28 cellular contexts compared by ENCODE assay signal in the genomic region with DNA sequence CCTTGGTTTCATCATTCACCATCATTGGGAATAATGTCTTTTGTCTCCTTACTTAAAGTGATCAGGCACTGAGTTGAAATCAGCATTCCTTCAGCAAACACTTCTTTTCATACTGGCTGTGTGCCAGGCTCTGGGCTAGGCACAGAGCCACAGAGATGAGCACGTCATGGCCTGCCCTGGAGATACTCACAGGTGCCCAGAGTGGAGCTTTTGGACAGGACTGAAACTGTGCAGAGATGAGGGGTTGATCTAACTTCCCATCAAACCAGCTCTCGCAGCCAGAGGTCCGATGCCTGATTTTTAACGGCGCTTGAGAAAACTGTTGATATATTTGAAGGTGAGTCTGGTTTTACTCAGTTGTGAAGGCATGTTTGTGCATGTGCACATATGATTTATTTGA. TPM values are rescaled to one million over a fixed set of nuclear protein-coding genes. Genes with fewer than 3 reads are reported as not detected.
DNase-seq lines count a peak whose midpoint lies in the region; ATAC-seq and TF ChIP-seq lines count a peak whose summit lies in the region.
"Had no signal": no experiment of that assay in that cellular context is flagged by ENCODE, and none has a peak within 500 bp of the region (broad histone marks: within the 10 kb centered on the region; RNA-seq: fewer than 3 reads in every experiment).

No MANE protein-coding gene starts in this region.

- H3K23ac ChIP-seq in IMR-90 (ENCODE audit: low read depth, low read length), result no peak overlapping the region

- H4K5ac ChIP-seq in IMR-90 (ENCODE audit: low read depth, low read length), result no peak overlapping the region

- intact Hi-C loops in IMR-90 (cut with micrococcal nuclease), result no loop called here
- intact Hi-C loops in mammary epithelial cell (cut with micrococcal nuclease), result no loop called here
- intact Hi-C loops in right cardiac atrium (cut with DNase I), result no loop called here
- intact Hi-C loops in sigmoid colon (cut with DNase I), result loop anchor here (1.0 to 5.0 kb wide), 4 partner anchors 21 to 124 kb away; no protein-coding TSS in a partner anchor
- intact Hi-C loops in activated naive CD4-positive, alpha-beta T cell treated with anti-CD3 and anti-CD28 coated beads for 36 hours (cut with micrococcal nuclease), result no loop called here

- no peak for TF ChIP-seq POLR2A in IMR-90 (IDR thresholded peaks at IDR 0.05; ENCODE audit: low read depth, low read length)
- TF ChIP-seq POLR2A in sigmoid colon (IDR thresholded peaks at IDR 0.05), result no peak

- H2AK5ac ChIP-seq in IMR-90 (ENCODE audit: low read depth, low read length), result no peak overlapping the region

- H2BK15ac ChIP-seq in IMR-90 (ENCODE audit: low read depth, low read length), result no peak overlapping the region

- no peak for ATAC-seq in IMR-90 (ENCODE audit: low read depth)
- ATAC-seq in right cardiac atrium, result no peak
- no peak for ATAC-seq in activated naive CD4-positive, alpha-beta T cell treated with anti-CD3 and anti-CD28 coated beads, Interleukin-2, amount 50 U/mL, for 72 hours
- ATAC-seq in naive thymus-derived CD8-positive, alpha-beta T cell, result no peak
- ATAC-seq: activated CD8-positive, alpha-beta T cell treated with anti-CD3 and anti-CD28 coated beads, Interleukin-2, amount 10 ng/mL, durations not matched to agents 7 days and 5 days; effector memory CD8-positive, alpha-beta T cell; HCT116; PC-3; stimulated activated effector memory CD8-positive, alpha-beta T cell treated with anti-CD3 and anti-CD28 coated beads, Interleukin-12 subunit alpha, Interleukin-12 subunit beta, amount 100 ng/mL, for 72 hours had no signal

- no peak overlapping the region; the same call in 1 of the 2 replicates for H4K91ac ChIP-seq in IMR-90 (ENCODE audit: insufficient read depth, low read depth, low read length)

- H2AK9ac ChIP-seq in IMR-90 (replicated peaks; ENCODE audit: low read depth, low read length, poor library complexity), result no peak overlapping the region

- no peak overlapping the region for H3K14ac ChIP-seq in IMR-90 (replicated peaks; ENCODE audit: low read depth, low read length)

- no peak overlapping the region for H2BK20ac ChIP-seq in IMR-90 (ENCODE audit: low read depth, low read length)

- no peak overlapping the region for H3K27ac ChIP-seq in IMR-90 (ENCODE audit: insufficient read depth, low read length)
- H3K27ac ChIP-seq in mammary epithelial cell (ENCODE audit: insufficient read depth, low read depth, low read length), result no peak overlapping the region
- H3K27ac ChIP-seq in right cardiac atrium (ENCODE audit: low read length), result peak overlapping the region; percentile 15
- H3K27ac ChIP-seq in sigmoid colon, result peak overlapping the region; percentile 78 to 91 (median 89)
- H3K27ac ChIP-seq in RWPE1, result no peak overlapping the region
- H3K27ac ChIP-seq: suprapubic skin, VCaP had no signal

- POLR2A ChIA-PET in IMR-90 (lab: Charles Lee; ENCODE audit: unreplicated experiment), result no interaction called here
- POLR2A ChIA-PET in naive thymus-derived CD8-positive, alpha-beta T cell (lab: Charles Lee), result no interaction called here
- POLR2A ChIA-PET in RWPE1 (lab: Yijun Ruan, JAX; ENCODE audit: low non-redundant PET), result no interaction called here

- H3K4me1 ChIP-seq in IMR-90 (ENCODE audit: control insufficient read depth, insufficient read depth, low read length) (peaks cover 13% of the 10 kb centered on the region), mammary epithelial cell (ENCODE audit: insufficient read depth, low read length) (peaks cover 20% of the 10 kb centered on the region), right cardiac atrium (ENCODE audit: control insufficient read depth, insufficient read depth, low read length) (peaks cover 12% of the 10 kb centered on the region), sigmoid colon (peaks cover 0 to 97% (median 95%) of the 10 kb centered on the region in 4 donors)
- H3K4me1 ChIP-seq: suprapubic skin had no signal

- H3K4ac ChIP-seq in IMR-90 (ENCODE audit: low read depth, low read length), result 0 out of 2 replicates have a peak overlapping the region, but pooled peaks have one; percentile 22

- BruUV-seq in IMR-90 (replicated peaks; lab: Mats Ljungman, UMichigan) (no TSS peak), mammary epithelial cell (replicated peaks; lab: Mats Ljungman, UMichigan) (no TSS peak)

- H3K36me3 Mint-ChIP-seq in activated naive CD4-positive, alpha-beta T cell treated with anti-CD3 and anti-CD28 coated beads, Interleukin-2, amount 50 U/mL, for 72 hours, result no peaks in the 10 kb centered on the region
- H3K36me3 Mint-ChIP-seq in naive thymus-derived CD8-positive, alpha-beta T cell, result no peaks in the 10 kb centered on the region
- H3K36me3 Mint-ChIP-seq in activated naive CD4-positive, alpha-beta T cell treated with anti-CD3 and anti-CD28 coated beads for 36 hours (ENCODE audit: low read depth), result no peaks in the 10 kb centered on the region
- H3K36me3 Mint-ChIP-seq: activated naive CD4-positive, alpha-beta T cell treated with anti-CD3 and anti-CD28 coated beads, Interleukin-2, amount 50 U/mL, for 24 hours; stimulated activated effector memory CD8-positive, alpha-beta T cell treated with anti-CD3 and anti-CD28 coated beads, Interleukin-12 subunit alpha, Interleukin-12 subunit beta, amount 100 ng/mL, for 72 hours had no signal

- H3K56ac ChIP-seq in IMR-90 (ENCODE audit: extremely low read depth, insufficient read depth, low read length), result no peak overlapping the region

- CTCF ChIA-PET in IMR-90 (lab: Yijun Ruan, JAX), result no interaction called here
- CTCF ChIA-PET in mammary epithelial cell (lab: Charles Lee; ENCODE audit: low non-redundant PET), result no interaction called here
- CTCF ChIA-PET in activated naive CD4-positive, alpha-beta T cell treated with anti-CD3 and anti-CD28 coated beads for 36 hours (lab: Charles Lee), result no interaction called here
- CTCF ChIA-PET in RWPE1 (lab: Yijun Ruan, JAX), result no interaction called here

- WGBS in IMR-90 (ENCODE audit: extremely low coverage in 2 of 2, insufficient read length in 1 of 2), 2 experiments, result no CpG with 5 or more reads among the region's 5 CpGs
- WGBS in mammary epithelial cell (ENCODE audit: low coverage, missing lambda C conversion rate), result 8% methylated on average over 5 of the region's 5 CpGs
- WGBS in right cardiac atrium, result 73% methylated on average over 5 of the region's 5 CpGs
- 84 to 90% methylated on average over 5 of the region's 5 CpGs for WGBS in sigmoid colon, 2 donors

- H3K36me3 ChIP-seq in IMR-90 (ENCODE audit: control insufficient read depth, insufficient read depth, low read length) (no peaks in the 10 kb centered on the region), mammary epithelial cell (ENCODE audit: insufficient read depth, low read length) (no peaks in the 10 kb centered on the region), sigmoid colon (no peaks in the 10 kb centered on the region)
- H3K36me3 ChIP-seq: suprapubic skin had no signal

- TF ChIP-seq EP300 in sigmoid colon (IDR thresholded peaks at IDR 0.05), result peak; percentile 96 to 99 (median 98)

- no peak overlapping the region for H3K18ac ChIP-seq in IMR-90 (ENCODE audit: low read depth, low read length)

- H3K9me1 ChIP-seq in IMR-90 (ENCODE audit: insufficient read depth, low read length), result peaks cover 5% of the 10 kb centered on the region

- no peaks in the 10 kb centered on the region for H3K9me3 Mint-ChIP-seq in activated naive CD4-positive, alpha-beta T cell treated with anti-CD3 and anti-CD28 coated beads, Interleukin-2, amount 50 U/mL, for 72 hours
- no peaks in the 10 kb centered on the region for H3K9me3 Mint-ChIP-seq in naive thymus-derived CD8-positive, alpha-beta T cell
- H3K9me3 Mint-ChIP-seq in activated naive CD4-positive, alpha-beta T cell treated with anti-CD3 and anti-CD28 coated beads for 36 hours, result no peaks in the 10 kb centered on the region
- H3K9me3 Mint-ChIP-seq: activated naive CD4-positive, alpha-beta T cell treated with anti-CD3 and anti-CD28 coated beads, Interleukin-2, amount 50 U/mL, for 24 hours; CD4-positive, alpha-beta T cell; effector memory CD8-positive, alpha-beta T cell; stimulated activated effector memory CD8-positive, alpha-beta T cell treated with anti-CD3 and anti-CD28 coated beads, Interleukin-12 subunit alpha, Interleukin-12 subunit beta, amount 100 ng/mL, for 72 hours had no signal

- peaks cover 0 to 18% (median 0%) of the 10 kb centered on the region in 5 donors for H3K27me3 Mint-ChIP-seq in naive thymus-derived CD8-positive, alpha-beta T cell
- no peaks in the 10 kb centered on the region for H3K27me3 Mint-ChIP-seq in activated naive CD4-positive, alpha-beta T cell treated with anti-CD3 and anti-CD28 coated beads for 36 hours (ENCODE audit: low read depth)
- H3K27me3 Mint-ChIP-seq: activated naive CD4-positive, alpha-beta T cell treated with anti-CD3 and anti-CD28 coated beads, Interleukin-2, amount 50 U/mL, for 24 hours; CD4-positive, alpha-beta T cell had no signal

- no peak overlapping the region for H2BK5ac ChIP-seq in IMR-90 (ENCODE audit: low read depth, low read length, poor library complexity, severe bottlenecking)

- H3K9me3 ChIP-seq in IMR-90 (ENCODE audit: control insufficient read depth, insufficient read depth, low read length) (no peaks in the 10 kb centered on the region), mammary epithelial cell (replicated peaks; ENCODE audit: insufficient read depth, low read length) (no peaks in the 10 kb centered on the region), right cardiac atrium (ENCODE audit: control insufficient read depth, low read length) (no peaks in the 10 kb centered on the region), sigmoid colon (no peaks in the 10 kb centered on the region)
- H3K9me3 ChIP-seq: suprapubic skin had no signal

- H3K4me2 ChIP-seq in IMR-90 (ENCODE audit: low read depth, low read length), result no peak overlapping the region
- H3K4me2 ChIP-seq in mammary epithelial cell (ENCODE audit: insufficient read depth, low read depth, low read length), result no peak overlapping the region

- H3K27me3 ChIP-seq in IMR-90 (ENCODE audit: control insufficient read depth, insufficient read depth, low read length) (no peaks in the 10 kb centered on the region), mammary epithelial cell (ENCODE audit: insufficient read depth, low read length) (no peaks in the 10 kb centered on the region), right cardiac atrium (ENCODE audit: control insufficient read depth, insufficient read depth) (no peaks in the 10 kb centered on the region), sigmoid colon (no peaks in the 10 kb centered on the region)
- H3K27me3 ChIP-seq: suprapubic skin had no signal

- H4K20me1 ChIP-seq in IMR-90 (ENCODE audit: insufficient read depth, low read length) (peaks cover 11% of the 10 kb centered on the region; the same call in 1 of the 2 replicates), mammary epithelial cell (ENCODE audit: insufficient read depth, low read length) (no peaks in the 10 kb centered on the region)

- dilution Hi-C loops in IMR-90 (cut with HindIII; ENCODE audit: low sequenced_read_pairs, unreplicated experiment) (no loop called here), mammary epithelial cell (cut with HindIII; ENCODE audit: low sequenced_read_pairs) (no loop called here)

- no peak overlapping the region for H3K27ac Mint-ChIP-seq in activated naive CD4-positive, alpha-beta T cell treated with anti-CD3 and anti-CD28 coated beads, Interleukin-2, amount 50 U/mL, for 72 hours
- H3K27ac Mint-ChIP-seq in naive thymus-derived CD8-positive, alpha-beta T cell, result no peak overlapping the region
- H3K27ac Mint-ChIP-seq in activated naive CD4-positive, alpha-beta T cell treated with anti-CD3 and anti-CD28 coated beads for 36 hours, result no peak overlapping the region
- H3K27ac Mint-ChIP-seq: activated CD8-positive, alpha-beta T cell treated with anti-CD3 and anti-CD28 coated beads, Interleukin-2, amount 10 ng/mL, durations not matched to agents 7 days and 5 days; activated naive CD4-positive, alpha-beta T cell treated with anti-CD3 and anti-CD28 coated beads, Interleukin-2, amount 50 U/mL, for 24 hours; CD4-positive, alpha-beta T cell; effector memory CD8-positive, alpha-beta T cell; stimulated activated effector memory CD8-positive, alpha-beta T cell treated with anti-CD3 and anti-CD28 coated beads, Interleukin-12 subunit alpha, Interleukin-12 subunit beta, amount 100 ng/mL, for 72 hours had no signal

- peaks cover 4 to 10% (median 8%) of the 10 kb centered on the region in 4 donors for H3K4me1 Mint-ChIP-seq in naive thymus-derived CD8-positive, alpha-beta T cell
- peaks cover 5% of the 10 kb centered on the region for H3K4me1 Mint-ChIP-seq in activated naive CD4-positive, alpha-beta T cell treated with anti-CD3 and anti-CD28 coated beads for 36 hours (ENCODE audit: low read depth)

- no peak overlapping the region for H3K9ac ChIP-seq in IMR-90 (ENCODE audit: low read depth, low read length)
- H3K9ac ChIP-seq in mammary epithelial cell (ENCODE audit: insufficient read depth, low read length), result no peak overlapping the region

- no peak overlapping the region for H3K4me3 Mint-ChIP-seq in naive thymus-derived CD8-positive, alpha-beta T cell
- H3K4me3 Mint-ChIP-seq in activated naive CD4-positive, alpha-beta T cell treated with anti-CD3 and anti-CD28 coated beads for 36 hours, result no peak overlapping the region
- H3K4me3 Mint-ChIP-seq: activated CD8-positive, alpha-beta T cell treated with anti-CD3 and anti-CD28 coated beads, Interleukin-2, amount 10 ng/mL, durations not matched to agents 7 days and 5 days; activated naive CD4-positive, alpha-beta T cell treated with anti-CD3 and anti-CD28 coated beads, Interleukin-2, amount 50 U/mL, for 24 hours; CD4-positive, alpha-beta T cell; effector memory CD8-positive, alpha-beta T cell; stimulated activated effector memory CD8-positive, alpha-beta T cell treated with anti-CD3 and anti-CD28 coated beads, Interleukin-12 subunit alpha, Interleukin-12 subunit beta, amount 100 ng/mL, for 72 hours had no signal

- H2AFZ ChIP-seq in IMR-90 (replicated peaks; ENCODE audit: low read length, poor library complexity) (no peak overlapping the region), mammary epithelial cell (ENCODE audit: low read depth, low read length) (no peak overlapping the region)

- peaks cover 6 to 28% of the 10 kb centered on the region in 2 experiments; a peak in 3 of 4 replicates for H3K79me1 ChIP-seq in IMR-90 (ENCODE audit: low read depth in 1 of 2, low read length in 2 of 2)

- H3K4me3 ChIP-seq in IMR-90 (ENCODE audit: insufficient read depth, low read depth, low read length), result no peak overlapping the region
- no peak overlapping the region for H3K4me3 ChIP-seq in mammary epithelial cell (replicated peaks in 1 of 3; ENCODE audit: insufficient read depth in 1 of 3, low read depth in 2 of 3, low read length in 3 of 3)
- no peak overlapping the region for H3K4me3 ChIP-seq in right cardiac atrium (ENCODE audit: low read length)
- H3K4me3 ChIP-seq in sigmoid colon, result no peak overlapping the region
- H3K4me3 ChIP-seq: suprapubic skin had no signal

- no peak overlapping the region for H2BK120ac ChIP-seq in IMR-90 (ENCODE audit: low read depth, low read length)

- no peak for TF ChIP-seq RAD21 in IMR-90 (IDR thresholded peaks at IDR 0.05; ENCODE audit: low read length)

- no peak for DNase-seq in IMR-90
- peak; percentile 8 for DNase-seq in mammary epithelial cell
- DNase-seq in right cardiac atrium, result no peak
- peak; percentile 96 for DNase-seq in sigmoid colon
- DNase-seq in activated naive CD4-positive, alpha-beta T cell treated with anti-CD3 and anti-CD28 coated beads, Interleukin-2, amount 50 U/mL, for 72 hours (ENCODE audit: low spot score in 2 of 2), result no peak
- DNase-seq in naive thymus-derived CD8-positive, alpha-beta T cell, result no peak
- DNase-seq in activated naive CD4-positive, alpha-beta T cell treated with anti-CD3 and anti-CD28 coated beads for 36 hours, result no peak
- DNase-seq in RWPE1 (ENCODE audit: low spot score), result no peak
- DNase-seq: activated CD4-positive, alpha-beta T cell treated with anti-CD3 and anti-CD28 coated beads for 4 hours; activated CD8-positive, alpha-beta T cell treated with anti-CD3 and anti-CD28 coated beads, Interleukin-2, amount 10 ng/mL, durations not matched to agents 7 days and 5 days; anterior cingulate cortex; CD4-positive, alpha-beta T cell; cortex of kidney; effector memory CD8-positive, alpha-beta T cell; erythroblast; foreskin fibroblast; NCI-H1417; NCI-H2029; NCI-H526 treated with DMSO at 0.1 percent for 48 hours; PC-3; SHP77 treated with DMSO at 0.1 percent for 48 hours; stimulated activated CD4-positive, alpha-beta T cell treated with anti-CD3 and anti-CD28 coated beads, Interleukin-15, amount 100 ng/mL, for 24 hours had no signal

- no peak for TF ChIP-seq CTCF in IMR-90 (conservative IDR thresholded peaks at IDR 0.05; ENCODE audit: low read depth, low read length)
- TF ChIP-seq CTCF in mammary epithelial cell (conservative IDR thresholded peaks at IDR 0.05 in 1 of 2, IDR thresholded peaks at IDR 0.05 in 1 of 2; ENCODE audit: extremely low read depth in 1 of 2, insufficient read depth in 1 of 2, low read depth in 1 of 2, low read length in 2 of 2), result no peak
- no peak for TF ChIP-seq CTCF in sigmoid colon (IDR thresholded peaks at IDR 0.05)
- no peak for TF ChIP-seq CTCF in RWPE1 (conservative IDR thresholded peaks at IDR 0.05; ENCODE audit: low read depth)

- in situ Hi-C loops in IMR-90 (cut with MboI; ENCODE audit: low sequenced_read_pairs), result no loop called here
- in situ Hi-C loops in mammary epithelial cell (cut with MboI; ENCODE audit: low sequenced_read_pairs in 2 of 2), result no loop called here

- H4K8ac ChIP-seq in IMR-90 (ENCODE audit: low read depth in 2 of 2, low read length in 2 of 2), result no peak overlapping the region

- H3K79me2 ChIP-seq in mammary epithelial cell (ENCODE audit: insufficient read depth, low read length), result no peaks in the 10 kb centered on the region

RNA-seq across cellular contexts. Expression of gene CACNA1C, which starts 43.1 kb away (rescaled TPM):
- total RNA-seq in IMR-90 (2012; rRNA removed) (1.6 and 1.9 TPM in 2 replicates), mammary epithelial cell (10 to 100 TPM in 1 of 2 donors, 1 to 10 TPM in 1; 1.2 to 11.0 TPM), right cardiac atrium (100 to 1,000 TPM; 111 to 163 (median 124) TPM), sigmoid colon (100 to 1,000 TPM in 2 of 4 donors, 10 to 100 TPM in 2; 62.0 to 213 (median 119) TPM)
- polyA plus RNA-seq in IMR-90 (2012; rRNA removed) (2.6 and 2.7 TPM in 2 replicates), mammary epithelial cell (not detected), right cardiac atrium (34.6 TPM), sigmoid colon (1 to 10 TPM in 1 of 3 donors, under 1 TPM in 2; 0.46 to 7.6 (median 0.60) TPM)
- polyA plus RNA-seq in IMR-90 (2012; cell fraction: cytosol; rRNA removed), result 1.1 and 2.8 TPM in 2 replicates
- 12.4 and 16.6 TPM in 2 replicates for polyA plus RNA-seq in IMR-90 (2012; cell fraction: nucleus; rRNA removed; ENCODE audit: low replicate concordance)
- not detected for polyA minus RNA-seq in mammary epithelial cell
- total RNA-seq in activated naive CD4-positive, alpha-beta T cell treated with anti-CD3 and anti-CD28 coated beads, Interleukin-2, amount 50 U/mL, for 72 hours, result under 1 TPM; 0.05 to 0.31 TPM
- under 1 TPM; 0.16 to 0.21 TPM for total RNA-seq in naive thymus-derived CD8-positive, alpha-beta T cell
- polyA plus RNA-seq in naive thymus-derived CD8-positive, alpha-beta T cell, result under 1 TPM; 0.05 to 0.21 (median 0.10) TPM
- total RNA-seq in activated naive CD4-positive, alpha-beta T cell treated with anti-CD3 and anti-CD28 coated beads for 36 hours, result under 1 TPM; 0.02 to 0.12 TPM
- total RNA-seq: myocyte, PC-3 had no signal

Comparison
In these comparisons a context has a peak if more than half of its experiments do, and no peak if none do; other contexts are left out.
1. DNase-seq: peak in mammary epithelial cell (single experiment) and sigmoid colon (single experiment); none in IMR-90 (single experiment), right cardiac atrium (0 of 3), activated naive CD4-positive, alpha-beta T cell treated with anti-CD3 and anti-CD28 coated beads, Interleukin-2, amount 50 U/mL, for 72 hours (0 of 2), naive thymus-derived CD8-positive, alpha-beta T cell (0 of 10), activated naive CD4-positive, alpha-beta T cell treated with anti-CD3 and anti-CD28 coated beads for 36 hours (single experiment) and RWPE1 (single experiment).
2. H3K27ac ChIP-seq: peak in right cardiac atrium (single experiment) and sigmoid colon (4 of 4); none in IMR-90 (single experiment), mammary epithelial cell (single experiment) and RWPE1 (single experiment).
3. RNA of gene CACNA1C, which starts 43.1 kb away (total RNA-seq): 62.0 to 213 TPM in sigmoid colon and 111 to 163 TPM in right cardiac atrium; 1.2 to 11.0 TPM in mammary epithelial cell, 1.6 to 1.9 TPM in IMR-90, 0.05 to 0.31 TPM in activated naive CD4-positive, alpha-beta T cell treated with anti-CD3 and anti-CD28 coated beads, Interleukin-2, amount 50 U/mL, for 72 hours, 0.16 to 0.21 TPM in naive thymus-derived CD8-positive, alpha-beta T cell and 0.02 to 0.12 TPM in activated naive CD4-positive, alpha-beta T cell treated with anti-CD3 and anti-CD28 coated beads for 36 hours; every median in the first group is over 4 times any median in the second.